ENCODE assay signal across 1 cellular context in the genomic region with DNA sequence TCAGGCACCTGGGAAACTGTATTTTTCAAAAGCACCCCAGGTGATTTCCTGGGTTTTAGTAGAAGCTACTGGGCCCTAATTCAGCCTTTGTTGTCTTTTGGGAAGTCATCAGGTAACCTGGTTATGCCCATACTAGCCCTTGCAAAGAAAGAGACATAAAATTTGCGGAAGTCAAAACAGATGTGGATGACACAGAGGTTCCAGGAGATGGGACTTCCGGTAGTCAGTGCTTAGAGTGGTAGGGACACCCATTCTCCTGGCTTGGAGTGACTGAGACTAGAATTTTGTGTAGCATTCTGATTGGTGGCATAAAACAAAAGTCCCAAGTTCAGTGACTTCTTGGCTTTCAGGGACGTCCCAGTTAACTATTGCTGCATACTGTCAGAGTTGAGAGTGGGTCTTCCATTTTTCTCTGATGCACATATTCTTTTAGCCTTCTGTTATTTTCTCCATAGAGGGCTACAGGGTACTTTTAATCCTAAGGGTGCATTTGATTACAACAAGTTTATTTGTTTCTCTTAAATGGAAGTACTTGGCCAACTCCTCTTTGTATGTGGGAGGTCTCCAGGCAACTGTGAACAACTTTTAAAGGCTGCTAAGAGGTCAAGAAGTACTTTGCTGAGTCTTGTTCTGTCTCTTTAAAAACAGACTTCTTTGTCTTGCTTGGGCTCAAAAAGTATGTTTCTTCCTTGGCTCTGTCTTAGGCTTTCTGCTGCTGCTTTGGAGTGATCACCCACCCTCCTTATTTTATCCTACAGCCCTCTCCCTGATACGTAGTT.
TF ChIP-seq lines count a peak whose summit lies in the region.

No MANE protein-coding gene starts in this region.

TF ChIP-seq in GM23338, 12 proteins besides CTCF, POLR2A, EP300 and RAD21:
- no peak for TF ChIP-seq ZNF114 (CRISPR knock-in tag; IDR thresholded peaks at IDR 0.05)
- TF ChIP-seq ZNF331 (CRISPR knock-in tag; IDR thresholded peaks at IDR 0.05; ENCODE audit: low read depth): no peak
- TF ChIP-seq, protein P1, sequence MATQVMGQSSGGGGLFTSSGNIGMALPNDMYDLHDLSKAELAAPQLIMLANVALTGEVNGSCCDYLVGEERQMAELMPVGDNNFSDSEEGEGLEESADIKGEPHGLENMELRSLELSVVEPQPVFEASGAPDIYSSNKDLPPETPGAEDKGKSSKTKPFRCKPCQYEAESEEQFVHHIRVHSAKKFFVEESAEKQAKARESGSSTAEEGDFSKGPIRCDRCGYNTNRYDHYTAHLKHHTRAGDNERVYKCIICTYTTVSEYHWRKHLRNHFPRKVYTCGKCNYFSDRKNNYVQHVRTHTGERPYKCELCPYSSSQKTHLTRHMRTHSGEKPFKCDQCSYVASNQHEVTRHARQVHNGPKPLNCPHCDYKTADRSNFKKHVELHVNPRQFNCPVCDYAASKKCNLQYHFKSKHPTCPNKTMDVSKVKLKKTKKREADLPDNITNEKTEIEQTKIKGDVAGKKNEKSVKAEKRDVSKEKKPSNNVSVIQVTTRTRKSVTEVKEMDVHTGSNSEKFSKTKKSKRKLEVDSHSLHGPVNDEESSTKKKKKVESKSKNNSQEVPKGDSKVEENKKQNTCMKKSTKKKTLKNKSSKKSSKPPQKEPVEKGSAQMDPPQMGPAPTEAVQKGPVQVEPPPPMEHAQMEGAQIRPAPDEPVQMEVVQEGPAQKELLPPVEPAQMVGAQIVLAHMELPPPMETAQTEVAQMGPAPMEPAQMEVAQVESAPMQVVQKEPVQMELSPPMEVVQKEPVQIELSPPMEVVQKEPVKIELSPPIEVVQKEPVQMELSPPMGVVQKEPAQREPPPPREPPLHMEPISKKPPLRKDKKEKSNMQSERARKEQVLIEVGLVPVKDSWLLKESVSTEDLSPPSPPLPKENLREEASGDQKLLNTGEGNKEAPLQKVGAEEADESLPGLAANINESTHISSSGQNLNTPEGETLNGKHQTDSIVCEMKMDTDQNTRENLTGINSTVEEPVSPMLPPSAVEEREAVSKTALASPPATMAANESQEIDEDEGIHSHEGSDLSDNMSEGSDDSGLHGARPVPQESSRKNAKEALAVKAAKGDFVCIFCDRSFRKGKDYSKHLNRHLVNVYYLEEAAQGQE (IDR thresholded peaks at IDR 0.05; ENCODE audit: unreplicated experiment): no peak
- TF ChIP-seq, protein P2, sequence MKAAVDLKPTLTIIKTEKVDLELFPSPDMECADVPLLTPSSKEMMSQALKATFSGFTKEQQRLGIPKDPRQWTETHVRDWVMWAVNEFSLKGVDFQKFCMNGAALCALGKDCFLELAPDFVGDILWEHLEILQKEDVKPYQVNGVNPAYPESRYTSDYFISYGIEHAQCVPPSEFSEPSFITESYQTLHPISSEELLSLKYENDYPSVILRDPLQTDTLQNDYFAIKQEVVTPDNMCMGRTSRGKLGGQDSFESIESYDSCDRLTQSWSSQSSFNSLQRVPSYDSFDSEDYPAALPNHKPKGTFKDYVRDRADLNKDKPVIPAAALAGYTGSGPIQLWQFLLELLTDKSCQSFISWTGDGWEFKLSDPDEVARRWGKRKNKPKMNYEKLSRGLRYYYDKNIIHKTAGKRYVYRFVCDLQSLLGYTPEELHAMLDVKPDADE (IDR thresholded peaks at IDR 0.05): no peak
- TF ChIP-seq CREB1 (CRISPR knock-in tag; IDR thresholded peaks at IDR 0.05; ENCODE audit: low read depth): no peak
- no peak for TF ChIP-seq NANOG (IDR thresholded peaks at IDR 0.05; ENCODE audit: borderline replicate concordance)
- TF ChIP-seq EZH2phosphoT487 (IDR thresholded peaks at IDR 0.05; ENCODE audit: unreplicated experiment): no peak
- TF ChIP-seq, protein P3, sequence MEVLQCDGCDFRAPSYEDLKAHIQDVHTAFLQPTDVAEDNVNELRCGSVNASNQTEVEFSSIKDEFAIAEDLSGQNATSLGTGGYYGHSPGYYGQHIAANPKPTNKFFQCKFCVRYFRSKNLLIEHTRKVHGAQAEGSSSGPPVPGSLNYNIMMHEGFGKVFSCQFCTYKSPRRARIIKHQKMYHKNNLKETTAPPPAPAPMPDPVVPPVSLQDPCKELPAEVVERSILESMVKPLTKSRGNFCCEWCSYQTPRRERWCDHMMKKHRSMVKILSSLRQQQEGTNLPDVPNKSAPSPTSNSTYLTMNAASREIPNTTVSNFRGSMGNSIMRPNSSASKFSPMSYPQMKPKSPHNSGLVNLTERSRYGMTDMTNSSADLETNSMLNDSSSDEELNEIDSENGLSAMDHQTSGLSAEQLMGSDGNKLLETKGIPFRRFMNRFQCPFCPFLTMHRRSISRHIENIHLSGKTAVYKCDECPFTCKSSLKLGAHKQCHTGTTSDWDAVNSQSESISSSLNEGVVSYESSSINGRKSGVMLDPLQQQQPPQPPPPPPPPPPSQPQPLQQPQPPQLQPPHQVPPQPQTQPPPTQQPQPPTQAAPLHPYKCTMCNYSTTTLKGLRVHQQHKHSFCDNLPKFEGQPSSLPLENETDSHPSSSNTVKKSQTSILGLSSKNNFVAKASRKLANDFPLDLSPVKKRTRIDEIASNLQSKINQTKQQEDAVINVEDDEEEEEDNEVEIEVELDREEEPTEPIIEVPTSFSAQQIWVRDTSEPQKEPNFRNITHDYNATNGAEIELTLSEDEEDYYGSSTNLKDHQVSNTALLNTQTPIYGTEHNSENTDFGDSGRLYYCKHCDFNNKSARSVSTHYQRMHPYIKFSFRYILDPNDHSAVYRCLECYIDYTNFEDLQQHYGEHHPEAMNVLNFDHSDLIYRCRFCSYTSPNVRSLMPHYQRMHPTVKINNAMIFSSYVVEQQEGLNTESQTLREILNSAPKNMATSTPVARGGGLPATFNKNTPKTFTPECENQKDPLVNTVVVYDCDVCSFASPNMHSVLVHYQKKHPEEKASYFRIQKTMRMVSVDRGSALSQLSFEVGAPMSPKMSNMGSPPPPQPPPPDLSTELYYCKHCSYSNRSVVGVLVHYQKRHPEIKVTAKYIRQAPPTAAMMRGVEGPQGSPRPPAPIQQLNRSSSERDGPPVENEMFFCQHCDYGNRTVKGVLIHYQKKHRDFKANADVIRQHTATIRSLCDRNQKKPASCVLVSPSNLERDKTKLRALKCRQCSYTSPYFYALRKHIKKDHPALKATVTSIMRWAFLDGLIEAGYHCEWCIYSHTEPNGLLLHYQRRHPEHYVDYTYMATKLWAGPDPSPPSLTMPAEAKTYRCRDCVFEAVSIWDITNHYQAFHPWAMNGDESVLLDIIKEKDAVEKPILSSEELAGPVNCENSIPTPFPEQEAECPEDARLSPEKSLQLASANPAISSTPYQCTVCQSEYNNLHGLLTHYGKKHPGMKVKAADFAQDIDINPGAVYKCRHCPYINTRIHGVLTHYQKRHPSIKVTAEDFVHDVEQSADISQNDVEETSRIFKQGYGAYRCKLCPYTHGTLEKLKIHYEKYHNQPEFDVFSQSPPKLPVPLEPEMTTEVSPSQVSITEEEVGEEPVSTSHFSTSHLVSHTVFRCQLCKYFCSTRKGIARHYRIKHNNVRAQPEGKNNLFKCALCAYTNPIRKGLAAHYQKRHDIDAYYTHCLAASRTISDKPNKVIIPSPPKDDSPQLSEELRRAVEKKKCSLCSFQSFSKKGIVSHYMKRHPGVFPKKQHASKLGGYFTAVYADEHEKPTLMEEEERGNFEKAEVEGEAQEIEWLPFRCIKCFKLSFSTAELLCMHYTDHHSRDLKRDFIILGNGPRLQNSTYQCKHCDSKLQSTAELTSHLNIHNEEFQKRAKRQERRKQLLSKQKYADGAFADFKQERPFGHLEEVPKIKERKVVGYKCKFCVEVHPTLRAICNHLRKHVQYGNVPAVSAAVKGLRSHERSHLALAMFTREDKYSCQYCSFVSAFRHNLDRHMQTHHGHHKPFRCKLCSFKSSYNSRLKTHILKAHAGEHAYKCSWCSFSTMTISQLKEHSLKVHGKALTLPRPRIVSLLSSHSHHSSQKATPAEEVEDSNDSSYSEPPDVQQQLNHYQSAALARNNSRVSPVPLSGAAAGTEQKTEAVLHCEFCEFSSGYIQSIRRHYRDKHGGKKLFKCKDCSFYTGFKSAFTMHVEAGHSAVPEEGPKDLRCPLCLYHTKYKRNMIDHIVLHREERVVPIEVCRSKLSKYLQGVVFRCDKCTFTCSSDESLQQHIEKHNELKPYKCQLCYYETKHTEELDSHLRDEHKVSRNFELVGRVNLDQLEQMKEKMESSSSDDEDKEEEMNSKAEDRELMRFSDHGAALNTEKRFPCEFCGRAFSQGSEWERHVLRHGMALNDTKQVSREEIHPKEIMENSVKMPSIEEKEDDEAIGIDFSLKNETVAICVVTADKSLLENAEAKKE (CRISPR knock-in tag; IDR thresholded peaks at IDR 0.05): no peak
- TF ChIP-seq EZH2 (IDR thresholded peaks at IDR 0.05; ENCODE audit: low read depth, unreplicated experiment): no peak
- TF ChIP-seq STAT1 (IDR thresholded peaks at IDR 0.05; ENCODE audit: unreplicated experiment): no peak
- no peak for TF ChIP-seq POLR2AphosphoS5 (IDR thresholded peaks at IDR 0.05; ENCODE audit: low read depth)
- no peak for TF ChIP-seq JUNB (IDR thresholded peaks at IDR 0.05; ENCODE audit: unreplicated experiment)
